Comparison of ENCODE assay signal across 8 cellular contexts in genomic region chr2:101152195-101153076, GRCh38. TPM values are rescaled to one million over a fixed set of nuclear protein-coding genes. Genes with fewer than 3 reads are reported as not detected.
DNase-seq lines count a peak whose midpoint lies in the region; ATAC-seq and TF ChIP-seq lines count a peak whose summit lies in the region.

No MANE protein-coding gene starts in this region.

- H3K36me3 Mint-ChIP-seq in CD4-positive, alpha-beta T cell (ENCODE audit: low read depth): no peaks in the 10 kb centered on the region
- H3K36me3 Mint-ChIP-seq in activated T-helper 17 cell treated with anti-CD3 and anti-CD28 coated beads, Interleukin-2, amount 50 U/mL, for 72 hours (ENCODE audit: low read depth): no peaks in the 10 kb centered on the region

- no peaks in the 10 kb centered on the region for H3K27me3 ChIP-seq in CD4-positive, alpha-beta T cell (ENCODE audit: control insufficient read depth, insufficient read depth, low read length)
- H3K27me3 ChIP-seq in neuron (ENCODE audit: insufficient read depth, low read length): peaks cover 20% of the 10 kb centered on the region

- H3K36me3 ChIP-seq in neuron (ENCODE audit: insufficient read depth, low read length): no peaks in the 10 kb centered on the region

- CTCF ChIA-PET in CD4-positive, alpha-beta T cell (lab: Charles Lee): interaction anchor here (0.6 to 1.7 kb wide), 2 partner anchors 53 to 149 kb away, joined by 3 to 4 read pairs; no protein-coding TSS in a partner anchor

- H3K27ac Mint-ChIP-seq in CD4-positive, alpha-beta T cell: peak overlapping the region; percentile 26
- no peak overlapping the region for H3K27ac Mint-ChIP-seq in activated T-helper 17 cell treated with anti-CD3 and anti-CD28 coated beads, Interleukin-2, amount 50 U/mL, for 72 hours

- ATAC-seq in CD4-positive, alpha-beta T cell (ENCODE audit: poor library complexity): no peak
- ATAC-seq in GM18867 (IDR thresholded peaks at IDR 0.05; ENCODE audit: unreplicated experiment): peak; percentile 76
- peak; percentile 61 for ATAC-seq in HG03139 (IDR thresholded peaks at IDR 0.05; ENCODE audit: unreplicated experiment)
- ATAC-seq in activated T-helper 17 cell treated with anti-CD3 and anti-CD28 coated beads, Interleukin-2, amount 50 U/mL, for 72 hours (replicated peaks): peak; percentile 23

- no peak overlapping the region for H3K27ac ChIP-seq in CD4-positive, alpha-beta T cell (ENCODE audit: low read depth, low read length)

- peak overlapping the region; percentile 50 for H3K4me3 ChIP-seq in neuron (ENCODE audit: low read length)

- peaks cover 15% of the 10 kb centered on the region for H3K27me3 Mint-ChIP-seq in CD4-positive, alpha-beta T cell
- H3K27me3 Mint-ChIP-seq in activated T-helper 17 cell treated with anti-CD3 and anti-CD28 coated beads, Interleukin-2, amount 50 U/mL, for 72 hours: peaks cover 12% of the 10 kb centered on the region

- intact Hi-C loops in CD4-positive, alpha-beta T cell (cut with DNase I, micrococcal nuclease): loop anchor here in 1 of 2 experiments (2.0 to 10.0 kb wide), 2 partner anchors 146 to 588 kb away; partner anchors contain the start of gene PDCL3

- no peaks in the 10 kb centered on the region for H3K9me3 ChIP-seq in CD4-positive, alpha-beta T cell (ENCODE audit: control insufficient read depth, low read length)
- no peaks in the 10 kb centered on the region for H3K9me3 ChIP-seq in neuron (ENCODE audit: low read length)

- DNase-seq in CD4-positive, alpha-beta T cell: no peak
- DNase-seq in NCI-H510A treated with DMSO at 0.1 percent for 48 hours (lab: John Stamatoyannopoulos, UW) (peak; percentile 79), glomerular visceral epithelial cell (ENCODE audit: extremely low spot score) (peak; percentile 67)
- no peak for DNase-seq in central memory CD4-positive, alpha-beta T cell

- H3K9me3 Mint-ChIP-seq in CD4-positive, alpha-beta T cell: no peaks in the 10 kb centered on the region
- H3K9me3 Mint-ChIP-seq in activated T-helper 17 cell treated with anti-CD3 and anti-CD28 coated beads, Interleukin-2, amount 50 U/mL, for 72 hours: no peaks in the 10 kb centered on the region

- peaks cover 34% of the 10 kb centered on the region for H3K4me1 Mint-ChIP-seq in CD4-positive, alpha-beta T cell (ENCODE audit: low read depth)
- peaks cover 16% of the 10 kb centered on the region for H3K4me1 Mint-ChIP-seq in activated T-helper 17 cell treated with anti-CD3 and anti-CD28 coated beads, Interleukin-2, amount 50 U/mL, for 72 hours

- no peak for TF ChIP-seq CTCF in CD4-positive, alpha-beta T cell (IDR thresholded peaks at IDR 0.05)

- H3K4me3 Mint-ChIP-seq in CD4-positive, alpha-beta T cell: peak overlapping the region; percentile 89
- peak overlapping the region; percentile 79 for H3K4me3 Mint-ChIP-seq in activated T-helper 17 cell treated with anti-CD3 and anti-CD28 coated beads, Interleukin-2, amount 50 U/mL, for 72 hours

- peak overlapping the region; percentile 87 for H2AFZ ChIP-seq in neuron (ENCODE audit: low read depth, low read length)

- POLR2A ChIA-PET in CD4-positive, alpha-beta T cell (lab: Charles Lee): interaction anchor here (0.9 to 2.4 kb wide), 2 partner anchors 150 to 157 kb away, joined by 3 to 9 read pairs; partner anchors contain the start of gene RPL31

- peaks cover 12% of the 10 kb centered on the region for H3K4me1 ChIP-seq in neuron (ENCODE audit: insufficient read depth, low read length)

RNA-seq across cellular contexts. Expression of gene TBC1D8, which starts 1.3 kb away (rescaled TPM):
- total RNA-seq in CD4-positive, alpha-beta T cell: 1 to 10 TPM; 1.0 to 1.8 TPM
- total RNA-seq in activated T-helper 17 cell treated with anti-CD3 and anti-CD28 coated beads, Interleukin-2, amount 50 U/mL, for 72 hours: under 1 TPM; 0.45 to 0.95 TPM

Comparison
In these comparisons a context has a peak if more than half of its experiments do, and no peak if none do; other contexts are left out.
1. DNase-seq: peak in NCI-H510A treated with DMSO at 0.1 percent for 48 hours (single experiment) and glomerular visceral epithelial cell (single experiment); none in CD4-positive, alpha-beta T cell (0 of 10) and central memory CD4-positive, alpha-beta T cell (single experiment).